Comparison of ENCODE assay signal across 1 cellular context in genomic region chr1:204295666-204296065, GRCh38.
TF ChIP-seq lines count a peak whose summit lies in the region.

No MANE protein-coding gene starts in this region.

TF ChIP-seq in IMR-90, 13 proteins besides CTCF, POLR2A, EP300 and RAD21:
- no peak for TF ChIP-seq CHD1 (IDR thresholded peaks at IDR 0.05; ENCODE audit: low read depth, low read length)
- no peak for TF ChIP-seq MAFK (IDR thresholded peaks at IDR 0.05; ENCODE audit: low read depth, low read length)
- TF ChIP-seq MXI1 (IDR thresholded peaks at IDR 0.05; ENCODE audit: borderline replicate concordance, low read depth, low read length), result peak; percentile 61; the same call in 1 of the 2 replicates
- TF ChIP-seq RFX5 (IDR thresholded peaks at IDR 0.05; ENCODE audit: low read depth, low read length), result no peak
- no peak for TF ChIP-seq NFE2L2 (IDR thresholded peaks at IDR 0.05; ENCODE audit: low read depth, low read length)
- no peak for TF ChIP-seq MAZ (IDR thresholded peaks at IDR 0.05; ENCODE audit: borderline replicate concordance, low read depth, low read length)
- TF ChIP-seq BHLHE40 (IDR thresholded peaks at IDR 0.05; ENCODE audit: low read depth, low read length), result peak; percentile 47; the same call in 1 of the 2 replicates
- TF ChIP-seq FOS (IDR thresholded peaks at IDR 0.05; ENCODE audit: low read depth, low read length), result no peak
- no peak for TF ChIP-seq CEBPB (IDR thresholded peaks at IDR 0.05; ENCODE audit: low read depth, low read length)
- TF ChIP-seq SMC3 (IDR thresholded peaks at IDR 0.05; ENCODE audit: low read depth, low read length), result no peak
